ENCODE assay signal across 9 cellular contexts in genomic region chr7:44749992-44750391, GRCh38. TPM values are rescaled to one million over a fixed set of nuclear protein-coding genes. Genes with fewer than 3 reads are reported as not detected.
DNase-seq lines count a peak whose midpoint lies in the region; ATAC-seq, FAIRE-seq and TF ChIP-seq lines count a peak whose summit lies in the region.
"Had no signal": no experiment of that assay in that cellular context is flagged by ENCODE, and none has a peak within 500 bp of the region (broad histone marks: within the 10 kb centered on the region; RNA-seq: fewer than 3 reads in every experiment).

No MANE protein-coding gene starts in this region.

- H3K9me3 ChIP-seq in HUES6 (ENCODE audit: control insufficient read depth, insufficient read depth, low read depth, low read length) (no peaks in the 10 kb centered on the region), breast epithelium (no peaks in the 10 kb centered on the region)
- H3K9me3 ChIP-seq: uterus had no signal

- H3K4me3 ChIP-seq in AG04449 (ENCODE audit: low read depth, low read length) = peak overlapping the region; percentile 82
- H3K4me3 ChIP-seq in HUES6 (ENCODE audit: low read depth, low read length) = peak overlapping the region; percentile 98
- H3K4me3 ChIP-seq in breast epithelium = peak overlapping the region in 2 of 3 donors; percentile 89 to 91

- ATAC-seq in naive B cell (ENCODE audit: low read depth in 2 of 2) (no peak), HG03460 (IDR thresholded peaks at IDR 0.05; ENCODE audit: unreplicated experiment) (no peak), GM19463 (IDR thresholded peaks at IDR 0.05; ENCODE audit: unreplicated experiment) (no peak), HG03521 (IDR thresholded peaks at IDR 0.05; ENCODE audit: unreplicated experiment) (no peak)

- H3K9ac ChIP-seq in HUES6 (ENCODE audit: low read length) = no peak overlapping the region

- no peaks in the 10 kb centered on the region for H3K27me3 ChIP-seq in HUES6 (ENCODE audit: control insufficient read depth, insufficient read depth, low read length)
- no peaks in the 10 kb centered on the region for H3K27me3 ChIP-seq in breast epithelium
- H3K27me3 ChIP-seq: uterus had no signal

- peaks cover 45 to 68% (median 45%) of the 10 kb centered on the region in 3 donors for H3K4me1 Mint-ChIP-seq in naive B cell

- no peak for TF ChIP-seq POLR2A in breast epithelium (IDR thresholded peaks at IDR 0.05)

- CTCF ChIA-PET in AG04449 (lab: Yijun Ruan, JAX) = interaction anchor here (0.9 to 1.8 kb wide), 4 partner anchors 15 to 214 kb away, joined by 3 to 5 read pairs (median 4); no protein-coding TSS in a partner anchor

- H3K4me1 ChIP-seq in HUES6 (ENCODE audit: control insufficient read depth, insufficient read depth, low read length) = peaks cover 29% of the 10 kb centered on the region
- peaks cover 0 to 12% of the 10 kb centered on the region in 2 donors for H3K4me1 ChIP-seq in breast epithelium

- peaks cover 13% of the 10 kb centered on the region; the same call in 1 of the 2 replicates for H3K36me3 ChIP-seq in HUES6 (ENCODE audit: control insufficient read depth, insufficient read depth, low read length)
- no peaks in the 10 kb centered on the region for H3K36me3 ChIP-seq in breast epithelium
- H3K36me3 ChIP-seq: uterus had no signal

- TF ChIP-seq CTCF in AG04449 (IDR thresholded peaks at IDR 0.05; ENCODE audit: insufficient read depth, low read length, missing control alignments) = no peak
- TF ChIP-seq CTCF in breast epithelium (IDR thresholded peaks at IDR 0.05) = no peak

- H3K27me3 Mint-ChIP-seq in naive B cell = no peaks in the 10 kb centered on the region

- H3K4me3 Mint-ChIP-seq in naive B cell = peak overlapping the region; percentile 89 to 95 (median 93)

- H3K9me3 Mint-ChIP-seq in naive B cell = no peaks in the 10 kb centered on the region

- peak overlapping the region; percentile 96 to 99 (median 98) for H3K27ac Mint-ChIP-seq in naive B cell

- H3K36me3 Mint-ChIP-seq in naive B cell = peaks cover 0 to 14% of the 10 kb centered on the region in 2 donors

- no peak for DNase-seq in AG04449 (ENCODE audit: low read depth, low spot score)
- DNase-seq in breast epithelium (ENCODE audit: low spot score in 2 of 2) = no peak
- DNase-seq in naive B cell = no peak
- no peak for DNase-seq in RCC 7860 (ENCODE audit: low spot score)
- DNase-seq: uterus had no signal

- intact Hi-C loops in breast epithelium (cut with DNase I; ENCODE audit: low total_unique reads) = no loop called here

- POLR2A ChIA-PET in AG04449 (lab: Yijun Ruan, JAX) = interaction anchor here (0.7 to 1.5 kb wide), 4 partner anchors 18 to 168 kb away, joined by 3 to 4 read pairs (median 3); partner anchors contain the start of gene TMED4

- no peak for FAIRE-seq in RCC 7860 (lab: Jason Lieb, UNC)

- H3K27ac ChIP-seq in HUES6 (ENCODE audit: low read depth, low read length) (no peak overlapping the region), breast epithelium (peak overlapping the region in 1 of 2 donors; percentile 96)

RNA-seq across cellular contexts. Expression of gene ZMIZ2, which starts 1.3 kb away (rescaled TPM):
- 10 to 100 TPM; 12.5 to 30.1 (median 23.6) TPM for total RNA-seq in breast epithelium
- polyA plus RNA-seq in naive B cell (ENCODE audit: low read depth in 6 of 6) = 10 to 100 TPM in 5 of 6 donors, 1 to 10 TPM in 1; 5.8 to 22.8 (median 13.4) TPM

RNA-seq across cellular contexts. Expression of gene PPIA, which starts 46.5 kb away (rescaled TPM):
- total RNA-seq in breast epithelium = 1,000 to 10,000 TPM; 1,127 to 1,313 (median 1,259) TPM
- polyA plus RNA-seq in naive B cell (ENCODE audit: low read depth in 6 of 6) = 1,000 to 10,000 TPM; 2,925 to 4,431 (median 4,097) TPM
